In the genomic region with DNA sequence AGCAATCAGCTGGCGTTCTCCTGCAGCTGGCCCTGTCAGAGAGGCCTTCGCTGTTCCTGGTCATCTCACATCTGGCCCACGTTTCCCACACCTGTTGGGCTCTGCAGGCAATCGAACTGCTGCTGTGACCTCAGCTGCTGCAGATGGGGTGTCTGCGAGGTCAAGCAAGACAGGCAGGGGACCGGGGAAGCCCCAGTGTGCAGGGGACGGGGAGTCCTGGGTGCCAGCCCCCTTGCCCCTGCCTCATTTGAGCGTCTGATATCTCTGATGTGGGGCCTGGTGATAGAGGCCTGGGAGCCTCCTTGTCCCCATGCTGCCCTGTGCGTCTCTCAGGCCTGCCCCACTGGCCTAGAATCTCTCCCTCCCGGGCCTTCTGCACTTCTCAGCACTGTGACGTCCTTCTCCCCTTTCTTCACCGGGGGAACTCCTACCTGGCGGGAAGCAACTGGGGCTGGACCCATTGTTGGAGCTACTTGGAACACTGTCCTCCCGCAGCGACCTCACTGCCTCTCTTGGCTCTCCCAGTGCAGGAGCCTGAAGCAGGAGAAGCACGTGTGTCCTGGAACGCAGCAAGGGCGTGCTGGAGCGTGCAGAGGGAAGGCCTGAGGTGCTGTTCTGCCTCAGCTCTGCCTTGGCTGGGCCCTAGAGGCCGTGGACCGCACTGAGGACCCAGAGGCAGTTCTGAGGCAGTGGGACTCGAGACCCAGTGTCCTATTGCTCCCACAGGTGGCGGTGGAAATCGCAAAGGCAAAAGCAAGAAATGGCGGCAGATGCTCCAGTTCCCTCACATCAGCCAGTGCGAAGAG, we compare ENCODE assay signal across 12 cellular contexts. TPM values are rescaled to one million over a fixed set of nuclear protein-coding genes. Genes with fewer than 3 reads are reported as not detected.
DNase-seq lines count a peak whose midpoint lies in the region; ATAC-seq and TF ChIP-seq lines count a peak whose summit lies in the region.
"Had no signal": no experiment of that assay in that cellular context is flagged by ENCODE, and none has a peak within 500 bp of the region (broad histone marks: within the 10 kb centered on the region; RNA-seq: fewer than 3 reads in every experiment).

No MANE protein-coding gene starts in this region.

- POLR2A ChIA-PET in CD8-positive, alpha-beta memory T cell (lab: Charles Lee), result interaction anchor here (0.7 to 7.0 kb wide), 8 partner anchors 15 to 894 kb away, joined by 3 to 154 read pairs (median 6); a partner anchor contains a TSS

- H3K23me2 ChIP-seq in H9 (ENCODE audit: insufficient read length, low read depth, low read length, poor library complexity, severe bottlenecking), result peaks cover 4% of the 10 kb centered on the region

- DNase-seq in CD8-positive, alpha-beta memory T cell, result peak in 1 of 5 donors; percentile 49
- DNase-seq in H9 (no peak), natural killer cell (no peak), G401 (ENCODE audit: low spot score) (no peak), DMS 273 (lab: John Stamatoyannopoulos, UW; ENCODE audit: unreplicated experiment) (no peak), germinal center (ENCODE audit: low spot score) (no peak), amygdala (lab: John Stamatoyannopoulos, UW) (no peak)
- DNase-seq in activated T-helper 1 cell treated with anti-CD3 and anti-CD28 coated beads, Interleukin-12 subunit alpha, Interleukin-12 subunit beta, Interleukin-2, Interleukin-4 antibody, amounts not matched to agents 30 ng/mL and 10 ng/mL and 1 ng/mL, durations not matched to agents 14 hours and 24 hours and 36 hours (ENCODE audit: low spot score), result no peak
- DNase-seq: DMS79; stimulated activated CD4-positive, alpha-beta T cell treated with anti-CD3 and anti-CD28 coated beads, Interleukin-4, amount 100 ng/mL, for 24 hours had no signal

- H3K27me3 Mint-ChIP-seq in CD8-positive, alpha-beta memory T cell, result peaks cover 0 to 4% of the 10 kb centered on the region in 2 donors
- H3K27me3 Mint-ChIP-seq in H9 (ENCODE audit: low read depth) (no peaks in the 10 kb centered on the region), natural killer cell (ENCODE audit: low read depth in 2 of 2) (no peaks in the 10 kb centered on the region)
- no peaks in the 10 kb centered on the region for H3K27me3 Mint-ChIP-seq in activated T-helper 1 cell treated with anti-CD3 and anti-CD28 coated beads, Interleukin-12 subunit alpha, Interleukin-12 subunit beta, Interleukin-2, Interleukin-4 antibody, amounts not matched to agents 30 ng/mL and 10 ng/mL and 1 ng/mL, durations not matched to agents 14 hours and 24 hours and 36 hours (ENCODE audit: insufficient read depth)

- H3K4me1 ChIP-seq in CD8-positive, alpha-beta memory T cell (ENCODE audit: insufficient read depth, low read length), result peaks cover 87% of the 10 kb centered on the region
- no peaks in the 10 kb centered on the region; the same call in 1 of the 2 replicates for H3K4me1 ChIP-seq in H9 (ENCODE audit: insufficient read depth, low read length)

- peak overlapping the region; percentile 93 for H3K27ac ChIP-seq in CD8-positive, alpha-beta memory T cell (ENCODE audit: low read depth, low read length)
- H3K27ac ChIP-seq in H9 (ENCODE audit: insufficient read length, low read depth, low read length), result no peak overlapping the region

- no peak overlapping the region for H3K4ac ChIP-seq in H9 (ENCODE audit: low read depth, low read length)

- no peaks in the 10 kb centered on the region; the same call in 1 of the 2 replicates for H3K79me2 ChIP-seq in H9 (ENCODE audit: insufficient read depth, low read length)

- no peak overlapping the region for H3K4me2 ChIP-seq in H9 (ENCODE audit: insufficient read depth, insufficient read length, low read length)

- no peak overlapping the region for H4K5ac ChIP-seq in H9 (ENCODE audit: insufficient read length, low read depth, low read length)

- intact Hi-C loops in activated T-helper 1 cell treated with anti-CD3 and anti-CD28 coated beads, Interleukin-12 subunit alpha, Interleukin-12 subunit beta, Interleukin-2, Interleukin-4 antibody, amounts not matched to agents 30 ng/mL and 10 ng/mL and 1 ng/mL, durations not matched to agents 14 hours and 24 hours and 36 hours (cut with micrococcal nuclease), result no loop called here
- intact Hi-C loops in natural killer cell (cut with micrococcal nuclease), result no loop called here

- peaks cover 39% of the 10 kb centered on the region for H3K36me3 ChIP-seq in CD8-positive, alpha-beta memory T cell (ENCODE audit: insufficient read depth, low read length)

- H2BK20ac ChIP-seq in H9 (ENCODE audit: low read depth, low read length, poor library complexity, severe bottlenecking), result no peak overlapping the region

- peaks cover 0 to 60% (median 3%) of the 10 kb centered on the region in 3 donors for H3K36me3 Mint-ChIP-seq in CD8-positive, alpha-beta memory T cell
- H3K36me3 Mint-ChIP-seq in H9 (ENCODE audit: insufficient read depth in 1 of 3, low read depth in 3 of 3), result peaks cover 4 to 42% (median 34%) of the 10 kb centered on the region in 3 experiments; a peak in 6 of 7 replicates
- peaks cover 40% of the 10 kb centered on the region for H3K36me3 Mint-ChIP-seq in activated T-helper 1 cell treated with anti-CD3 and anti-CD28 coated beads, Interleukin-12 subunit alpha, Interleukin-12 subunit beta, Interleukin-2, Interleukin-4 antibody, amounts not matched to agents 30 ng/mL and 10 ng/mL and 1 ng/mL, durations not matched to agents 14 hours and 24 hours and 36 hours (ENCODE audit: low read depth)
- no peaks in the 10 kb centered on the region for H3K36me3 Mint-ChIP-seq in natural killer cell

- no CpG with 5 or more reads among the region's 26 CpGs for WGBS in H9 (ENCODE audit: extremely low coverage, insufficient read length, low lambda C conversion rate)

- no peaks in the 10 kb centered on the region for H3K27me3 ChIP-seq in CD8-positive, alpha-beta memory T cell (ENCODE audit: insufficient read depth, low read length, poor library complexity, severe bottlenecking)
- H3K27me3 ChIP-seq in H9 (ENCODE audit: insufficient read depth, low read length), result no peaks in the 10 kb centered on the region

- H4K8ac ChIP-seq in H9 (replicated peaks; ENCODE audit: insufficient read length, low read depth, low read length), result no peak overlapping the region

- no peak overlapping the region for H2AK5ac ChIP-seq in H9 (ENCODE audit: insufficient read length, low read length)

- H3K4me3 ChIP-seq in CD8-positive, alpha-beta memory T cell (ENCODE audit: low read length), result peak overlapping the region; percentile 88
- H3K4me3 ChIP-seq: coronary artery had no signal

- H2BK5ac ChIP-seq in H9 (ENCODE audit: insufficient read length, low read length), result no peak overlapping the region

- H2BK15ac ChIP-seq in H9 (ENCODE audit: low read depth, low read length), result no peak overlapping the region

- CTCF ChIA-PET in CD8-positive, alpha-beta memory T cell (lab: Charles Lee), result interaction anchor here (1.1 to 14.5 kb wide), 5 partner anchors 18 to 114 kb away, joined by 3 to 326 read pairs (median 58); a partner anchor contains a TSS

- H3K23ac ChIP-seq in H9 (ENCODE audit: insufficient read length, low read depth, low read length), result no peak overlapping the region

- no peak overlapping the region for H2AFZ ChIP-seq in H9 (ENCODE audit: low read length)

- no peak overlapping the region for H3K9ac ChIP-seq in H9 (ENCODE audit: extremely low read depth, insufficient read length, low read length)

- H2BK12ac ChIP-seq in H9 (ENCODE audit: insufficient read length, low read depth, low read length), result no peak overlapping the region

- no peak overlapping the region for H3K18ac ChIP-seq in H9 (ENCODE audit: insufficient read length, low read depth, low read length)

- peaks cover 0 to 2% (median 0%) of the 10 kb centered on the region in 5 donors for H3K9me3 Mint-ChIP-seq in CD8-positive, alpha-beta memory T cell
- H3K9me3 Mint-ChIP-seq in H9, result no peaks in the 10 kb centered on the region
- no peaks in the 10 kb centered on the region for H3K9me3 Mint-ChIP-seq in activated T-helper 1 cell treated with anti-CD3 and anti-CD28 coated beads, Interleukin-12 subunit alpha, Interleukin-12 subunit beta, Interleukin-2, Interleukin-4 antibody, amounts not matched to agents 30 ng/mL and 10 ng/mL and 1 ng/mL, durations not matched to agents 14 hours and 24 hours and 36 hours
- no peaks in the 10 kb centered on the region for H3K9me3 Mint-ChIP-seq in natural killer cell

- H3K4me3 Mint-ChIP-seq in CD8-positive, alpha-beta memory T cell, result peak overlapping the region; percentile 90 to 97 (median 94)
- H3K4me3 Mint-ChIP-seq in H9 (no peak overlapping the region; a peak in 2 of 5 replicates), natural killer cell (peak overlapping the region; percentile 90)
- H3K4me3 Mint-ChIP-seq in activated T-helper 1 cell treated with anti-CD3 and anti-CD28 coated beads, Interleukin-12 subunit alpha, Interleukin-12 subunit beta, Interleukin-2, Interleukin-4 antibody, amounts not matched to agents 30 ng/mL and 10 ng/mL and 1 ng/mL, durations not matched to agents 14 hours and 24 hours and 36 hours, result peak overlapping the region; percentile 95

- ATAC-seq in natural killer cell, result no peak

- no peaks in the 10 kb centered on the region for H3K79me1 ChIP-seq in H9 (ENCODE audit: insufficient read depth, low read depth, low read length, poor library complexity, severe bottlenecking)

- H4K20me1 ChIP-seq in H9 (ENCODE audit: control insufficient read depth, insufficient read depth, insufficient read length), result peaks cover 2% of the 10 kb centered on the region

- no peaks in the 10 kb centered on the region for H3K9me3 ChIP-seq in CD8-positive, alpha-beta memory T cell (ENCODE audit: low read length)
- no peaks in the 10 kb centered on the region for H3K9me3 ChIP-seq in H9 (ENCODE audit: control insufficient read depth, low read depth, low read length)

- TF ChIP-seq CTCF in H9 (conservative IDR thresholded peaks at IDR 0.05) (no peak), natural killer cell (IDR thresholded peaks at IDR 0.05) (no peak)

- no peak overlapping the region for H3K56ac ChIP-seq in H9 (ENCODE audit: insufficient read length, low read depth, low read length)

- H2BK120ac ChIP-seq in H9 (ENCODE audit: low read depth, low read length, poor library complexity, severe bottlenecking), result no peak overlapping the region

- peaks cover 66 to 87% (median 67%) of the 10 kb centered on the region in 3 donors for H3K4me1 Mint-ChIP-seq in CD8-positive, alpha-beta memory T cell
- peaks cover 17 to 26% of the 10 kb centered on the region in 2 experiments for H3K4me1 Mint-ChIP-seq in H9
- peaks cover 65% of the 10 kb centered on the region for H3K4me1 Mint-ChIP-seq in activated T-helper 1 cell treated with anti-CD3 and anti-CD28 coated beads, Interleukin-12 subunit alpha, Interleukin-12 subunit beta, Interleukin-2, Interleukin-4 antibody, amounts not matched to agents 30 ng/mL and 10 ng/mL and 1 ng/mL, durations not matched to agents 14 hours and 24 hours and 36 hours (ENCODE audit: low read depth)
- H3K4me1 Mint-ChIP-seq in natural killer cell, result peaks cover 60 to 84% of the 10 kb centered on the region in 2 donors

- no peak overlapping the region for H3T11ph ChIP-seq in H9 (ENCODE audit: low read length)

- H3K14ac ChIP-seq in H9 (ENCODE audit: insufficient read depth, low read length), result no peak overlapping the region

- in situ Hi-C loops in G401 (cut with HindIII; ENCODE audit: low sequenced_read_pairs), result no loop called here

- H3K27ac Mint-ChIP-seq in CD8-positive, alpha-beta memory T cell, result peak overlapping the region; percentile 81 to 99 (median 96)
- peak overlapping the region in 2 of 3 experiments; percentile 48 to 49; a peak in 4 of 7 replicates for H3K27ac Mint-ChIP-seq in H9
- peak overlapping the region; percentile 90 for H3K27ac Mint-ChIP-seq in activated T-helper 1 cell treated with anti-CD3 and anti-CD28 coated beads, Interleukin-12 subunit alpha, Interleukin-12 subunit beta, Interleukin-2, Interleukin-4 antibody, amounts not matched to agents 30 ng/mL and 10 ng/mL and 1 ng/mL, durations not matched to agents 14 hours and 24 hours and 36 hours
- peak overlapping the region; percentile 94 to 99 for H3K27ac Mint-ChIP-seq in natural killer cell

- H4K91ac ChIP-seq in H9 (ENCODE audit: insufficient read length, low read depth, low read length), result no peak overlapping the region

RNA-seq across cellular contexts. Expression of a gene that starts 3.9 kb away (rescaled TPM):
- total RNA-seq in CD8-positive, alpha-beta memory T cell, result 100 to 1,000 TPM; 180 to 185 TPM
- 201 TPM for polyA plus RNA-seq in CD8-positive, alpha-beta memory T cell
- total RNA-seq in H9 (2021) (73.7 and 75.2 TPM in 2 replicates), natural killer cell (100 to 1,000 TPM; 173 to 221 (median 190) TPM)
- total RNA-seq in activated T-helper 1 cell treated with anti-CD3 and anti-CD28 coated beads, Interleukin-12 subunit alpha, Interleukin-12 subunit beta, Interleukin-2, Interleukin-4 antibody, amounts not matched to agents 30 ng/mL and 10 ng/mL and 1 ng/mL, durations not matched to agents 14 hours and 24 hours and 36 hours, result 122 and 132 TPM in 2 replicates
- total RNA-seq in G401 (2014; rRNA removed; shearing (Covaris generic)), result 58.6 and 62.3 TPM in 2 replicates

RNA-seq across cellular contexts. Expression of a gene that starts 16.3 kb away (rescaled TPM):
- total RNA-seq in CD8-positive, alpha-beta memory T cell, result 10 to 100 TPM; 14.7 to 15.3 TPM
- 22.1 TPM for polyA plus RNA-seq in CD8-positive, alpha-beta memory T cell
- 9.6 and 10.2 TPM in 2 replicates for total RNA-seq in H9 (2021)
- total RNA-seq in activated T-helper 1 cell treated with anti-CD3 and anti-CD28 coated beads, Interleukin-12 subunit alpha, Interleukin-12 subunit beta, Interleukin-2, Interleukin-4 antibody, amounts not matched to agents 30 ng/mL and 10 ng/mL and 1 ng/mL, durations not matched to agents 14 hours and 24 hours and 36 hours, result 10.3 and 11.2 TPM in 2 replicates
- 10 to 100 TPM; 21.6 to 27.9 (median 23.3) TPM for total RNA-seq in natural killer cell
- 19.5 and 30.8 TPM in 2 replicates for total RNA-seq in G401 (2014; rRNA removed; shearing (Covaris generic))

RNA-seq across cellular contexts. Expression of a gene that starts 21.0 kb away (rescaled TPM):
- 10 to 100 TPM in 1 of 2 experiments, 1 to 10 TPM in 1; 9.2 to 10.3 TPM for total RNA-seq in CD8-positive, alpha-beta memory T cell
- 1.9 TPM for polyA plus RNA-seq in CD8-positive, alpha-beta memory T cell
- total RNA-seq in H9 (2021), result 2.3 and 3.5 TPM in 2 replicates
- total RNA-seq in activated T-helper 1 cell treated with anti-CD3 and anti-CD28 coated beads, Interleukin-12 subunit alpha, Interleukin-12 subunit beta, Interleukin-2, Interleukin-4 antibody, amounts not matched to agents 30 ng/mL and 10 ng/mL and 1 ng/mL, durations not matched to agents 14 hours and 24 hours and 36 hours, result 1.3 and 2.2 TPM in 2 replicates
- 1 to 10 TPM in 1 of 3 donors, under 1 TPM in 2; 0.66 to 1.7 (median 0.93) TPM for total RNA-seq in natural killer cell
- total RNA-seq in G401 (2014; rRNA removed; shearing (Covaris generic)), result 3.1 and 11.4 TPM in 2 replicates

RNA-seq across cellular contexts. Expression of a gene that starts 29.9 kb away (rescaled TPM):
- total RNA-seq in CD8-positive, alpha-beta memory T cell, result not detected
- not detected for polyA plus RNA-seq in CD8-positive, alpha-beta memory T cell
- not detected in 2 replicates for total RNA-seq in H9 (2021)
- not detected in 2 replicates for total RNA-seq in activated T-helper 1 cell treated with anti-CD3 and anti-CD28 coated beads, Interleukin-12 subunit alpha, Interleukin-12 subunit beta, Interleukin-2, Interleukin-4 antibody, amounts not matched to agents 30 ng/mL and 10 ng/mL and 1 ng/mL, durations not matched to agents 14 hours and 24 hours and 36 hours
- total RNA-seq in natural killer cell, result not detected
- not detected in 2 replicates for total RNA-seq in G401 (2014; rRNA removed; shearing (Covaris generic))
- total RNA-seq: activated CD8-positive, alpha-beta memory T cell treated with anti-CD3 and anti-CD28 coated beads for 36 hours had no signal

RNA-seq across cellular contexts. Expression of a gene that starts 43.1 kb away (rescaled TPM):
- 10 to 100 TPM; 47.9 to 50.5 TPM for total RNA-seq in CD8-positive, alpha-beta memory T cell
- 28.1 TPM for polyA plus RNA-seq in CD8-positive, alpha-beta memory T cell
- total RNA-seq in H9 (2021) (339 and 340 TPM in 2 replicates), natural killer cell (10 to 100 TPM; 13.7 to 25.2 (median 15.0) TPM)
- 13.1 and 14.4 TPM in 2 replicates for total RNA-seq in activated T-helper 1 cell treated with anti-CD3 and anti-CD28 coated beads, Interleukin-12 subunit alpha, Interleukin-12 subunit beta, Interleukin-2, Interleukin-4 antibody, amounts not matched to agents 30 ng/mL and 10 ng/mL and 1 ng/mL, durations not matched to agents 14 hours and 24 hours and 36 hours
- total RNA-seq in G401 (2014; rRNA removed; shearing (Covaris generic)), result 295 and 370 TPM in 2 replicates

Comparison
In these comparisons a context has a peak if more than half of its experiments do, and no peak if none do; other contexts are left out.
1. H3K4me3 Mint-ChIP-seq: peak in CD8-positive, alpha-beta memory T cell (7 of 7), activated T-helper 1 cell treated with anti-CD3 and anti-CD28 coated beads, Interleukin-12 subunit alpha, Interleukin-12 subunit beta, Interleukin-2, Interleukin-4 antibody, amounts not matched to agents 30 ng/mL and 10 ng/mL and 1 ng/mL, durations not matched to agents 14 hours and 24 hours and 36 hours (single experiment) and natural killer cell (single experiment); none in H9 (0 of 2).
2. Peak in every context shown above with its lines, with median percentiles within 50 percentile points of each other: H3K27ac Mint-ChIP-seq.